ENCODE assay signal across 8 cellular contexts in genomic region chr16:21300309-21301167, GRCh38.
A peak's percentile ranks its signal among the peaks of the same experiment; 100 is the strongest.
DNase-seq lines count a peak whose midpoint lies in the region; ATAC-seq and TF ChIP-seq lines count a peak whose summit lies in the region.

No MANE protein-coding gene starts in this region.

- no peaks in the 10 kb centered on the region for H3K4me1 ChIP-seq in iPS DF 6.9 (ENCODE audit: control insufficient read depth, insufficient read depth, low read length)

- TF ChIP-seq CTCF in retinal pigment epithelial cell (conservative IDR thresholded peaks at IDR 0.05; ENCODE audit: low read depth, low read length), result peak; percentile 94

- DNase-seq in activated CD4-positive, CD25-positive, alpha-beta regulatory T cell (lab: John Stamatoyannopoulos, UW), result no peak
- DNase-seq in NCI-H1092 (lab: John Stamatoyannopoulos, UW) (peak; percentile 86), SK-N-MC (ENCODE audit: low read depth, low spot score) (peak; percentile 89), brain pericyte (ENCODE audit: low read depth, low spot score) (peak; percentile 97), iPS DF 6.9 (ENCODE audit: low read depth, low spot score) (peak; percentile 88), retinal pigment epithelial cell (ENCODE audit: low read depth) (peak; percentile 99)

- peak overlapping the region; percentile 87 for H3K4me3 ChIP-seq in SK-N-MC
- peak overlapping the region; percentile 55 for H3K4me3 ChIP-seq in iPS DF 6.9 (ENCODE audit: low read length)
- peak overlapping the region; percentile 72 for H3K4me3 ChIP-seq in retinal pigment epithelial cell (ENCODE audit: low read length)

- WGBS in iPS DF 6.9 (ENCODE audit: insufficient coverage, insufficient read length), result no CpG with 5 or more reads among the region's 36 CpGs

- no peaks in the 10 kb centered on the region for H3K36me3 ChIP-seq in SK-N-MC (ENCODE audit: insufficient read depth, low read length)
- no peaks in the 10 kb centered on the region for H3K36me3 ChIP-seq in iPS DF 6.9 (ENCODE audit: control insufficient read depth, insufficient read depth, low read length)

- no peaks in the 10 kb centered on the region for H3K9me3 ChIP-seq in SK-N-MC (ENCODE audit: low read depth, low read length)
- H3K9me3 ChIP-seq in iPS DF 6.9 (ENCODE audit: control insufficient read depth, insufficient read depth, low read length), result no peaks in the 10 kb centered on the region

- peak overlapping the region; percentile 45 for H3K9ac ChIP-seq in SK-N-MC (ENCODE audit: insufficient read length)

- peaks cover 13% of the 10 kb centered on the region; the same call in 1 of the 2 replicates for H3K27me3 ChIP-seq in iPS DF 6.9 (ENCODE audit: control insufficient read depth, insufficient read depth, low read length)

- H3K27ac ChIP-seq in SK-N-MC, result no peak overlapping the region
- H3K27ac ChIP-seq in iPS DF 6.9 (ENCODE audit: low read length), result no peak overlapping the region

- ATAC-seq in activated CD4-positive, CD25-positive, alpha-beta regulatory T cell treated with anti-CD3 and anti-CD28 coated beads, Interleukin-2, amount 50 U/mL, for 24 hours, result peak; percentile 56 to 58
- peak; percentile 54 for ATAC-seq in HG02610 (IDR thresholded peaks at IDR 0.05; ENCODE audit: unreplicated experiment)

Comparison
In these comparisons a context has a peak if more than half of its experiments do, and no peak if none do; other contexts are left out.
1. DNase-seq: peak in NCI-H1092 (single experiment), SK-N-MC (single experiment), brain pericyte (single experiment), iPS DF 6.9 (single experiment) and retinal pigment epithelial cell (single experiment); none in activated CD4-positive, CD25-positive, alpha-beta regulatory T cell (0 of 4).
2. Peak in every context shown above with its lines, with median percentiles within 50 percentile points of each other: H3K4me3 ChIP-seq.